15 cellular contexts compared by ENCODE assay signal in the genomic region with DNA sequence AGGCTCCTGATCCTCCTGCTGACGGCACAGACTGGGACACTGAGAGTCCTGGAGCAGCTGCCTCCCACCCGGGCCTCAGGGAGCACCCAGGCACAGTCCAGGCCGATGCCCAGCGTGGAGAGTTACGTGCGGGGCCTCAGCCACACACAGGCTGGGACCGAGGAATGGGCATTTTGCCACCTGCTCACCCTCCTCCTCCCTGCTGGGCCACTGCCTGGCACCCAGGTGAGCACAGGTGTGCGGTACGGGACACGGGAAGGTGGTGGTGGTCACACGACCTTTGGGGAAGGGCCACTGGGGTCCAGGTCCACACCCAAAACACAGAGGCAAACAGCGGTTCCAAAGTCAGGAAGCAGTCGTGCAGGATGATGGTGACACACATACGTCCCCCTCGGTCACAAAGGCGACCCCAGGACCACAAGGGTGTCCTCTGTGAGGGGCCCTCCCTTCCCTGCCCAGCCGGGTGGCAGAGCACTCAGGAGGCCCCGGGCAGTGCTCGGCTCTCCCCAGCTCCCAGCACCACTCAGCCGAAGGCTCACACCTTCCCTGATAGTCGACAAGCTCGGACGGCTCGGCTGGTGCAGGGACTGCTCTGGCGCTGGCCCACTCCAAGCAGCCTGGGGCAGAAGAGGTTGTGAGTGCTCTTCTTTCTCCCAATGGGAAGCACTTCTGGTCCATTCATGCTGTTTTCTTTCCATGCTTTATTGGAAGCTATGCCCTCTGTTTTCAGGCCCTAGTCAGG.
"Had no signal": no experiment of that assay in that cellular context is flagged by ENCODE, and none has a peak within 500 bp of the region (broad histone marks: within the 10 kb centered on the region; RNA-seq: fewer than 3 reads in every experiment).

No MANE protein-coding gene starts in this region.

- H3K36me3 ChIP-seq: prostate gland had no signal

- FAIRE-seq: endothelial cell of umbilical vein, islet of Langerhans had no signal

- ATAC-seq: foreskin keratinocyte, heart right ventricle, SK-N-SH treated with all-trans-retinoic acid at 6 μM for 48 hours had no signal

- H3K9me3 ChIP-seq: heart right ventricle, prostate gland had no signal

- DNase-seq: activated B cell treated with CpG ODN at 0.5 μM for 24 hours; activated CD4-positive, alpha-beta T cell treated with anti-CD3 and anti-CD28 coated beads, Interleukin-2, amount 10 ng/mL, durations not matched to agents 24 days and 14 days; activated naive CD4-positive, alpha-beta T cell treated with anti-CD3 and anti-CD28 coated beads, Interleukin-2, amount 10 ng/mL, durations not matched to agents 7 days and 5 days; activated T-cell treated with anti-CD3 and anti-CD28 coated beads for 4 hours; caudate nucleus; effector CD4-positive, alpha-beta T cell; foreskin keratinocyte; nucleus accumbens; stimulated activated CD4-positive, alpha-beta T cell treated with anti-CD3 and anti-CD28 coated beads, Interleukin-4, amount 100 ng/mL, for 24 hours had no signal

- H3K27ac ChIP-seq: coronary artery, foreskin keratinocyte, heart right ventricle, prostate gland had no signal

- H3K4me1 ChIP-seq: foreskin keratinocyte, prostate gland had no signal

- H3K4me3 ChIP-seq: coronary artery, heart right ventricle, prostate gland had no signal

- H3K27me3 ChIP-seq: foreskin keratinocyte, heart right ventricle had no signal
